12 cellular contexts compared by ENCODE assay signal in the genomic region with DNA sequence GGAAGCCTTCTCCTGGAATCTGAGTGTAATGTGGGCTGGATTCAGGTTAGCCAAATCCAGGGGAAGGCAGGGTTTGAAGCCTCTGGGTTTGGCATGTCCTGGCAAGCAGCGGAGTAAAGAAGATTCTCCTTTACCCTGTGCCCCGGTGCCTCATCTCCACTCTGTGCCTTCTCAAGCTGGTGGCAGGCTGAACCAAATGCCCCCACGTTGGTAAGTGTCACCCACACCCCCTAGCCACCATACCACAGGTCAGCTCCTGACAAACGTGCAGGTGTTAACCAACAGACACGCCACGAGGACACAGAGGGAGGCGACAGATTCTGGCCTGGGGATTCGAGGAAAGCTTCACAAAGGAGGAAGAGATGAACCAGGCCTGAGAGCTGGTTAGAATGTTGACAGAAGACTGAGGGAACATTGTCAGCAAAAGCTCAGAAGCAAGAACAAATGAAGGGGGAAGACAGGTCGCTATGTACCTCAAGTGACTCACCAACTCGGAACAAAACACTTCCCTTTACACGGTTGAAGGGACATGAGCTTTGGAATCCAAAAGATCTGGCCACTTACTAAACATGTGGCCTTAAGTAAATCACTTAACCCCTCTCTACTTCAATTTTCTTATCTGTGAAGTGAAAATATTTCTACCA.
DNase-seq lines count a peak whose midpoint lies in the region; ATAC-seq, FAIRE-seq and TF ChIP-seq lines count a peak whose summit lies in the region.
"Had no signal": no experiment of that assay in that cellular context is flagged by ENCODE, and none has a peak within 500 bp of the region (broad histone marks: within the 10 kb centered on the region; RNA-seq: fewer than 3 reads in every experiment).

No MANE protein-coding gene starts in this region.

- H3K36me3 Mint-ChIP-seq in natural killer cell: no peaks in the 10 kb centered on the region
- no peaks in the 10 kb centered on the region for H3K36me3 Mint-ChIP-seq in progenitor cell of endocrine pancreas (ENCODE audit: insufficient read depth)
- H3K36me3 Mint-ChIP-seq: WTC11 had no signal

- H3K9me3 Mint-ChIP-seq in natural killer cell (no peaks in the 10 kb centered on the region), progenitor cell of endocrine pancreas (ENCODE audit: low read depth) (no peaks in the 10 kb centered on the region)
- H3K9me3 Mint-ChIP-seq: WTC11 had no signal

- H3K4me1 Mint-ChIP-seq in natural killer cell (peaks cover 29 to 47% of the 10 kb centered on the region in 2 donors), progenitor cell of endocrine pancreas (ENCODE audit: low read depth) (peaks cover 3% of the 10 kb centered on the region)

- H3K27me3 ChIP-seq in left ventricle myocardium inferior (ENCODE audit: low read depth) (no peaks in the 10 kb centered on the region), bronchial epithelial cell (ENCODE audit: control insufficient read depth, insufficient read depth, low read length) (peaks cover 4% of the 10 kb centered on the region)

- peak overlapping the region; percentile 84 for H3K27ac ChIP-seq in left ventricle myocardium inferior (replicated peaks)

- intact Hi-C loops in left ventricle myocardium inferior (cut with micrococcal nuclease) (no loop called here), Right ventricle myocardium superior (cut with DNase I) (no loop called here), natural killer cell (cut with micrococcal nuclease) (no loop called here)

- peak; percentile 83 for FAIRE-seq in bronchial epithelial cell (lab: Jason Lieb, UNC)
- FAIRE-seq: GM12878 had no signal

- TF ChIP-seq CTCF in left ventricle myocardium inferior (IDR thresholded peaks at IDR 0.05; ENCODE audit: borderline replicate concordance): no peak
- TF ChIP-seq CTCF in bronchial epithelial cell (IDR thresholded peaks at IDR 0.05; ENCODE audit: insufficient read depth, low read length, severe bottlenecking): no peak
- TF ChIP-seq CTCF in natural killer cell (IDR thresholded peaks at IDR 0.05): no peak
- no peak for TF ChIP-seq CTCF in progenitor cell of endocrine pancreas (IDR thresholded peaks at IDR 0.05; ENCODE audit: unreplicated experiment)

- no peak overlapping the region for H3K4me3 ChIP-seq in left ventricle myocardium inferior
- H3K4me3 ChIP-seq in bronchial epithelial cell (ENCODE audit: low read depth, low read length): no peak overlapping the region
- H3K4me3 ChIP-seq: GM12878 had no signal

- H3K36me3 ChIP-seq in left ventricle myocardium inferior: no peaks in the 10 kb centered on the region
- H3K36me3 ChIP-seq in bronchial epithelial cell (ENCODE audit: control insufficient read depth, insufficient read depth, low read length): no peaks in the 10 kb centered on the region

- H3K9me3 ChIP-seq in left ventricle myocardium inferior (replicated peaks): no peaks in the 10 kb centered on the region

- H3K27me3 Mint-ChIP-seq in natural killer cell (ENCODE audit: low read depth in 2 of 2) (no peaks in the 10 kb centered on the region), progenitor cell of endocrine pancreas (peaks cover 8% of the 10 kb centered on the region)

- H3K27ac Mint-ChIP-seq in natural killer cell (peak overlapping the region; percentile 59 to 86), progenitor cell of endocrine pancreas (no peak overlapping the region)
- H3K27ac Mint-ChIP-seq: WTC11 had no signal

- peak overlapping the region; percentile 40 for H3K4me3 Mint-ChIP-seq in natural killer cell
- no peak overlapping the region for H3K4me3 Mint-ChIP-seq in progenitor cell of endocrine pancreas (ENCODE audit: low read depth)
- H3K4me3 Mint-ChIP-seq: WTC11 had no signal

- DNase-seq in left ventricle myocardium inferior (no peak), Right ventricle myocardium superior (no peak), bronchial epithelial cell (ENCODE audit: low read depth) (peak; percentile 22), natural killer cell (peak; percentile 24), progenitor cell of endocrine pancreas (ENCODE audit: low spot score, unreplicated experiment) (no peak), globus pallidus (ENCODE audit: low spot score) (no peak), NCI-H345 treated with DMSO at 0.1 percent for 48 hours (lab: John Stamatoyannopoulos, UW; ENCODE audit: unreplicated experiment) (no peak)
- DNase-seq: NCI-H1694 treated with DMSO at 0.1 percent for 48 hours, OCI-M1 had no signal

- peaks cover 71% of the 10 kb centered on the region for H3K4me1 ChIP-seq in left ventricle myocardium inferior

- ATAC-seq in Right ventricle myocardium superior (ENCODE audit: poor library complexity) (no peak), natural killer cell (peak; percentile 55 to 80 (median 68)), GM18907 (IDR thresholded peaks at IDR 0.05; ENCODE audit: unreplicated experiment) (no peak)
- ATAC-seq: GM12878, WTC11 had no signal

Comparison
In these comparisons a context has a peak if more than half of its experiments do, and no peak if none do; other contexts are left out.
1. DNase-seq: peak in bronchial epithelial cell (single experiment) and natural killer cell (single experiment); none in left ventricle myocardium inferior (single experiment), Right ventricle myocardium superior (single experiment), progenitor cell of endocrine pancreas (single experiment), globus pallidus (single experiment) and NCI-H345 treated with DMSO at 0.1 percent for 48 hours (single experiment).
2. ATAC-seq: peak in natural killer cell (3 of 3); none in Right ventricle myocardium superior (single experiment) and GM18907 (single experiment).